ENCODE assay signal across 9 cellular contexts in genomic region chr12:16387919-16388318, GRCh38.
"Had no signal": no experiment of that assay in that cellular context is flagged by ENCODE, and none has a peak within 500 bp of the region (broad histone marks: within the 10 kb centered on the region; RNA-seq: fewer than 3 reads in every experiment).

No MANE protein-coding gene starts in this region.

- FAIRE-seq: H1, H54 had no signal

- H3K4me2 ChIP-seq: GM23338, KMS-11 had no signal

- H2AFZ ChIP-seq: GM23338 had no signal

- H3K27ac ChIP-seq: HL-60, KMS-11 had no signal

- ATAC-seq: GM23338 had no signal

- DNase-seq: H9, HCEC 1CT, HFFc6, KBM-7 had no signal

- H3K9ac ChIP-seq: KMS-11 had no signal

- H3K4me3 ChIP-seq: GM23338 had no signal
